18 cellular contexts compared by ENCODE assay signal in genomic region chr7:12796397-12797136, GRCh38.
DNase-seq lines count a peak whose midpoint lies in the region; ATAC-seq and TF ChIP-seq lines count a peak whose summit lies in the region.
"Had no signal": no experiment of that assay in that cellular context is flagged by ENCODE, and none has a peak within 500 bp of the region (broad histone marks: within the 10 kb centered on the region; RNA-seq: fewer than 3 reads in every experiment).

No MANE protein-coding gene starts in this region.

- DNase-seq in NCI-H69 (lab: John Stamatoyannopoulos, UW) (peak; percentile 25), PC-3 (no peak), erythroblast (lab: John Stamatoyannopoulos, UW) (peak; percentile 66 to 81), body of pancreas (no peak), DMS53 treated with DMSO at 0.1 percent for 48 hours (lab: John Stamatoyannopoulos, UW; ENCODE audit: unreplicated experiment) (no peak)
- DNase-seq: DMS79, GM23248, HCEC 1CT, NCI-H1105, NCI-H2029 treated with DMSO at 0.1 percent for 48 hours, NCI-H2171, NCI-H345, NCI-H524 treated with DMSO at 0.1 percent for 48 hours had no signal

- H3K9me3 ChIP-seq in PC-3 (ENCODE audit: low read length) (no peaks in the 10 kb centered on the region), parathyroid adenoma (ENCODE audit: control insufficient read depth, low read length) (no peaks in the 10 kb centered on the region), body of pancreas (no peaks in the 10 kb centered on the region)
- H3K9me3 ChIP-seq: SJSA1 had no signal

- no peaks in the 10 kb centered on the region for H3K9me2 ChIP-seq in PC-3 (replicated peaks; ENCODE audit: low read length)

- H4K20me1 ChIP-seq in PC-3 (ENCODE audit: low read length): no peaks in the 10 kb centered on the region

- no peaks in the 10 kb centered on the region for H3F3A ChIP-seq in PC-3 (ENCODE audit: low read length, unreplicated experiment)

- H3K4me2 ChIP-seq in PC-3 (ENCODE audit: low read length): no peak overlapping the region
- H3K4me2 ChIP-seq in parathyroid adenoma (ENCODE audit: low read length): no peak overlapping the region
- H3K4me2 ChIP-seq: KMS-11 had no signal

- POLR2A ChIA-PET in PC-3 (lab: Charles Lee; ENCODE audit: unreplicated experiment): no interaction called here

- no peak overlapping the region for H3K27ac ChIP-seq in PC-3 (ENCODE audit: low read length)
- no peak overlapping the region for H3K27ac ChIP-seq in parathyroid adenoma
- H3K27ac ChIP-seq in body of pancreas: no peak overlapping the region
- H3K27ac ChIP-seq: GM23248, KMS-11, SJSA1 had no signal

- 59 to 60% methylated on average over 4 of the region's 4 CpGs for WGBS in body of pancreas, 2 donors

- intact Hi-C loops in PC-3 (cut with micrococcal nuclease) (no loop called here), body of pancreas (cut with DNase I) (no loop called here)

- H3K79me2 ChIP-seq in PC-3 (ENCODE audit: low read length): no peaks in the 10 kb centered on the region
- no peaks in the 10 kb centered on the region for H3K79me2 ChIP-seq in parathyroid adenoma

- no peak for ATAC-seq in PC-3
- ATAC-seq in body of pancreas: no peak
- ATAC-seq in GM18868 (IDR thresholded peaks at IDR 0.05; ENCODE audit: unreplicated experiment): no peak
- ATAC-seq: Right ventricle myocardium inferior had no signal

- H3K4me1 ChIP-seq in PC-3 (ENCODE audit: insufficient read depth, low read length) (peaks cover 14% of the 10 kb centered on the region), parathyroid adenoma (no peaks in the 10 kb centered on the region), body of pancreas (peaks cover 13% of the 10 kb centered on the region)
- H3K4me1 ChIP-seq: SJSA1 had no signal

- CTCF ChIA-PET in PC-3 (lab: Charles Lee): no interaction called here

- no TSS peak for BruUV-seq in PC-3 (replicated peaks; lab: Mats Ljungman, UMichigan)

- H2AFZ ChIP-seq in PC-3 (ENCODE audit: low read length): 0 out of 2 replicates have a peak overlapping the region, but pooled peaks have one; percentile 9
- peak overlapping the region; percentile 17 for H2AFZ ChIP-seq in parathyroid adenoma
- H2AFZ ChIP-seq: GM23248 had no signal

- H3K27me3 ChIP-seq in PC-3 (ENCODE audit: low read length) (no peaks in the 10 kb centered on the region), parathyroid adenoma (ENCODE audit: control insufficient read depth, insufficient read depth, low read length) (no peaks in the 10 kb centered on the region), body of pancreas (no peaks in the 10 kb centered on the region)
- H3K27me3 ChIP-seq: SJSA1 had no signal

- H3K36me3 ChIP-seq in PC-3 (ENCODE audit: low read depth, low read length) (no peaks in the 10 kb centered on the region), parathyroid adenoma (ENCODE audit: control insufficient read depth, insufficient read depth, low read length) (no peaks in the 10 kb centered on the region), body of pancreas (replicated peaks in 1 of 2; ENCODE audit: insufficient read depth in 1 of 2, low read depth in 2 of 2) (no peaks in the 10 kb centered on the region)
- H3K36me3 ChIP-seq: SJSA1 had no signal

- H3K9ac ChIP-seq in PC-3 (ENCODE audit: low read length): no peak overlapping the region
- H3K9ac ChIP-seq in parathyroid adenoma: no peak overlapping the region
- H3K9ac ChIP-seq: GM23248, KMS-11 had no signal

- TF ChIP-seq CTCF in PC-3 (conservative IDR thresholded peaks at IDR 0.05; ENCODE audit: low read depth, low read length) (no peak), parathyroid adenoma (IDR thresholded peaks at IDR 0.05) (no peak), body of pancreas (IDR thresholded peaks at IDR 0.05) (no peak)

- TF ChIP-seq POLR2A in erythroblast (IDR thresholded peaks at IDR 0.05; ENCODE audit: low read length) (no peak), body of pancreas (IDR thresholded peaks at IDR 0.05) (no peak)

- H3K4me3 ChIP-seq in PC-3 (ENCODE audit: low read length): no peak overlapping the region
- H3K4me3 ChIP-seq in parathyroid adenoma (ENCODE audit: low read depth, low read length): no peak overlapping the region
- H3K4me3 ChIP-seq in body of pancreas: no peak overlapping the region
- H3K4me3 ChIP-seq: GM23248, SJSA1 had no signal

Comparison
In these comparisons a context has a peak if more than half of its experiments do, and no peak if none do; other contexts are left out.
1. DNase-seq: peak in NCI-H69 (single experiment) and erythroblast (2 of 2); none in PC-3 (single experiment), body of pancreas (0 of 4) and DMS53 treated with DMSO at 0.1 percent for 48 hours (single experiment).